ENCODE assay signal across 16 cellular contexts in the genomic region with DNA sequence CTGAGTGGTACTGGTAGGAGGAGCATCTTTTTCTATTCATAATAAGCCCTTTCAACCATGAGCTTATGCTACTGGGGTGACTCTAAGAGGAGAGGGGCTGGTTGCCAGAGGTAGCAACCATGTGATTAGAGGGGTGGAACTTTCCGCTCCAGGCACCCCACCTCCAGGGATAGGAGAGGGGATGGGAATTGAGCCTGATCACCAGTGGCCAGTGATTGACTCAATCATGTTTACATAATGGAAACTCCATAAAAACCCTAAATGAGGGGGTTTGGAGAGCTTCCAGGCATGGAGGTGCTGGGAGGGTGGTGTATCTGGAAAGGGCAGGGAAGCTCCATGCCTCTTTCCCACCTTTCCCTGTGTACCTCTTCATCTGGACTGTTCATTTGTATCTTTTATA. TPM values are rescaled to one million over a fixed set of nuclear protein-coding genes. Genes with fewer than 3 reads are reported as not detected.
DNase-seq lines count a peak whose midpoint lies in the region; ATAC-seq and TF ChIP-seq lines count a peak whose summit lies in the region.
"Had no signal": no experiment of that assay in that cellular context is flagged by ENCODE, and none has a peak within 500 bp of the region (broad histone marks: within the 10 kb centered on the region; RNA-seq: fewer than 3 reads in every experiment).

No MANE protein-coding gene starts in this region.

- H3K4me3 ChIP-seq in esophagus muscularis mucosa (no peak overlapping the region), retinal pigment epithelial cell (ENCODE audit: low read length) (no peak overlapping the region)
- H3K4me3 ChIP-seq: GM12878, GM23338 had no signal

- no peaks in the 10 kb centered on the region for H3K36me3 ChIP-seq in esophagus muscularis mucosa

- ATAC-seq in GM21825 (IDR thresholded peaks at IDR 0.05; ENCODE audit: unreplicated experiment): no peak
- no peak for ATAC-seq in HG02798 (IDR thresholded peaks at IDR 0.05; ENCODE audit: poor library complexity, unreplicated experiment)
- ATAC-seq: GM12878, GM23338 had no signal

- WGBS in esophagus muscularis mucosa: 85% methylated on average over 1 of the region's 1 CpG

- TF ChIP-seq POLR2A in esophagus muscularis mucosa (IDR thresholded peaks at IDR 0.05; ENCODE audit: low read depth): no peak

- H3K4me1 ChIP-seq in esophagus muscularis mucosa: peaks cover 0 to 46% (median 44%) of the 10 kb centered on the region in 4 donors

- peak overlapping the region; percentile 64 to 78 (median 74) for H3K27ac ChIP-seq in esophagus muscularis mucosa (replicated peaks in 1 of 4)
- H3K27ac ChIP-seq: HL-60 had no signal

- H3K27me3 ChIP-seq in esophagus muscularis mucosa: no peaks in the 10 kb centered on the region

- DNase-seq in activated effector memory CD4-positive, alpha-beta T cell treated with anti-CD3 and anti-CD28 coated beads, Interleukin-2, amount 50 U/mL, for 16 hours: peak; percentile 50
- DNase-seq in activated effector memory CD4-positive, alpha-beta T cell treated with Interleukin-2 at 50 U/mL for 16 hours: no peak
- peak; percentile 32 to 63 for DNase-seq in NCI-H446 (lab: John Stamatoyannopoulos, UW)
- no peak for DNase-seq in esophagus muscularis mucosa (ENCODE audit: extremely low spot score)
- peak; percentile 43 for DNase-seq in retinal pigment epithelial cell (ENCODE audit: low read depth)
- DNase-seq in stimulated activated CD4-positive, alpha-beta T cell treated with anti-CD3 and anti-CD28 coated beads, Interleukin-1b, Interleukin-23, amount 100 ng/mL, for 48 hours: no peak
- DNase-seq: C1 segment of cervical spinal cord; Calu3; CD4-positive, alpha-beta T cell; DMS 273 treated with DMSO at 0.1 percent for 48 hours; H9 had no signal

- TF ChIP-seq EP300 in esophagus muscularis mucosa (IDR thresholded peaks at IDR 0.05): no peak

- intact Hi-C loops in esophagus muscularis mucosa (cut with DNase I): loop anchor here (5.0 kb wide), 1 partner anchor 232 kb away; no protein-coding TSS in a partner anchor

- H3K9me3 ChIP-seq in esophagus muscularis mucosa: no peaks in the 10 kb centered on the region

- TF ChIP-seq CTCF in esophagus muscularis mucosa (IDR thresholded peaks at IDR 0.05) (no peak), retinal pigment epithelial cell (conservative IDR thresholded peaks at IDR 0.05; ENCODE audit: low read depth, low read length) (no peak)

RNA-seq across cellular contexts. Expression of gene RHOB, which starts 46.6 kb away (rescaled TPM):
- 1,000 to 10,000 TPM in 3 of 4 donors, 100 to 1,000 TPM in 1; 809 to 1,532 (median 1,203) TPM for total RNA-seq in esophagus muscularis mucosa

RNA-seq across cellular contexts. Expression of gene PUM2, which starts 49.7 kb away (rescaled TPM):
- total RNA-seq in esophagus muscularis mucosa: 100 to 1,000 TPM in 1 of 4 donors, 10 to 100 TPM in 3; 73.7 to 113 (median 93.1) TPM

Comparison
In these comparisons a context has a peak if more than half of its experiments do, and no peak if none do; other contexts are left out.
1. DNase-seq: peak in activated effector memory CD4-positive, alpha-beta T cell treated with anti-CD3 and anti-CD28 coated beads, Interleukin-2, amount 50 U/mL, for 16 hours (single experiment), NCI-H446 (2 of 2) and retinal pigment epithelial cell (single experiment); none in activated effector memory CD4-positive, alpha-beta T cell treated with Interleukin-2 at 50 U/mL for 16 hours (single experiment), esophagus muscularis mucosa (single experiment) and stimulated activated CD4-positive, alpha-beta T cell treated with anti-CD3 and anti-CD28 coated beads, Interleukin-1b, Interleukin-23, amount 100 ng/mL, for 48 hours (single experiment).